Comparison of ENCODE assay signal across 22 cellular contexts in genomic region chr20:37539956-37540455, GRCh38. TPM values are rescaled to one million over a fixed set of nuclear protein-coding genes. Genes with fewer than 3 reads are reported as not detected.
"Had no signal": no experiment of that assay in that cellular context is flagged by ENCODE, and none has a peak within 500 bp of the region (broad histone marks: within the 10 kb centered on the region; RNA-seq: fewer than 3 reads in every experiment).

No MANE protein-coding gene starts in this region.

- H3K9me3 Mint-ChIP-seq: activated CD8-positive, alpha-beta T cell treated with anti-CD3 and anti-CD28 coated beads for 36 hours; memory B cell; natural killer cell treated with Interleukin-12 subunit alpha and Interleukin-12 subunit beta and Interleukin-15 and Interleukin-18, amount 100 ng/mL, for 72 hours had no signal

- ATAC-seq: activated CD8-positive, alpha-beta T cell treated with anti-CD3 and anti-CD28 coated beads for 36 hours; left ventricle myocardium superior; natural killer cell treated with Interleukin-12 subunit alpha and Interleukin-12 subunit beta and Interleukin-15 and Interleukin-18, amount 100 ng/mL, for 72 hours had no signal

- H3K27ac ChIP-seq: esophagus squamous epithelium, right atrium auricular region had no signal

- H3K4me3 ChIP-seq: esophagus squamous epithelium, right atrium auricular region, smooth muscle cell had no signal

- H3K36me3 ChIP-seq: esophagus squamous epithelium, right atrium auricular region had no signal

- DNase-seq: activated CD4-positive, alpha-beta T cell treated with anti-CD3 and anti-CD28 coated beads for 48 hours; activated CD8-positive, alpha-beta T cell treated with anti-CD3 and anti-CD28 coated beads for 36 hours; activated gamma-delta T cell treated with Interleukin-2 at 50 U/mL for 16 hours; activated T-cell treated with anti-CD3 and anti-CD28 coated beads, Interleukin-2, amount 50 U/mL, for 48 hours; amniotic stem cell; central memory CD4-positive, alpha-beta T cell; cortex of kidney; effector CD8-positive, alpha-beta T cell; esophagus squamous epithelium; hypothalamus; left ventricle myocardium superior; nucleus accumbens; stimulated activated CD4-positive, alpha-beta T cell treated with anti-CD3 and anti-CD28 coated beads, Interleukin-4, amount 100 ng/mL, for 4 hours; stimulated activated CD8-positive, alpha-beta memory T cell treated with anti-CD3 and anti-CD28 coated beads, Interleukin-4, amount 100 ng/mL, for 48 hours; stimulated activated naive CD4-positive, alpha-beta T cell treated with Interleukin-2 at 50 U/mL for 16 hours; substantia nigra; trophoblast cell had no signal

- H3K27me3 ChIP-seq: right atrium auricular region had no signal

- H3K27me3 Mint-ChIP-seq: activated CD8-positive, alpha-beta T cell treated with anti-CD3 and anti-CD28 coated beads for 36 hours had no signal

- H3K9me3 ChIP-seq: esophagus squamous epithelium, right atrium auricular region had no signal

- H3K36me3 Mint-ChIP-seq: activated naive CD8-positive, alpha-beta T cell; memory B cell; natural killer cell treated with Interleukin-12 subunit alpha and Interleukin-12 subunit beta and Interleukin-15 and Interleukin-18, amount 100 ng/mL, for 72 hours had no signal

- H3K4me3 Mint-ChIP-seq: activated CD8-positive, alpha-beta T cell treated with anti-CD3 and anti-CD28 coated beads for 36 hours; activated naive CD8-positive, alpha-beta T cell; memory B cell; natural killer cell treated with Interleukin-12 subunit alpha and Interleukin-12 subunit beta and Interleukin-15 and Interleukin-18, amount 100 ng/mL, for 72 hours had no signal

- H3K4me1 Mint-ChIP-seq: memory B cell had no signal

- H3K4me1 ChIP-seq: right atrium auricular region had no signal

- H3K27ac Mint-ChIP-seq: activated CD8-positive, alpha-beta T cell treated with anti-CD3 and anti-CD28 coated beads for 36 hours; activated naive CD8-positive, alpha-beta T cell; memory B cell; natural killer cell treated with Interleukin-12 subunit alpha and Interleukin-12 subunit beta and Interleukin-15 and Interleukin-18, amount 100 ng/mL, for 72 hours had no signal

RNA-seq across cellular contexts. Expression of gene NNAT, which starts 19.0 kb away (rescaled TPM):
- total RNA-seq: smooth muscle cell had no signal
